27 cellular contexts compared by ENCODE assay signal in the genomic region with DNA sequence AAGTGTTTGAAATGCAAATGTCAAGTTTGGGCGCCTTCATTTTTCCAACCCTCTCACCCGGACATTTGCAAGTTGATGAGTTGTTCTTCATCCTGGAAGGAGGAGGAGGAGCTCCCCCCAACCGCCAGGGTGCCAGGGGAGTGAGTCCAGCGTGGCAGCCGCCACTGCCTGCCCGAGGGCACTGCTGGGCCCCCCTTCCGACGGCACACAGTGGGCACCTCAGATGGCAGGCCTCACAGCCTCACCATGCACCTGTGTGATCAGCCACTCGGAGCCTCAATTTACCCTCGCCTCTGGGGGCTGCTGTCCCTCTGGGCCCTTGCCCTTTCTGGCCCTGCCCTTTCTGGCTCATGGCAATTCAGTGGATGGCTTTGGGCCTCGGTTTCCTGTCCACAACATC. TPM values are rescaled to one million over a fixed set of nuclear protein-coding genes. Genes with fewer than 3 reads are reported as not detected.
A peak's percentile ranks its signal among the peaks of the same experiment; 100 is the strongest.
DNase-seq lines count a peak whose midpoint lies in the region; ATAC-seq, FAIRE-seq and TF ChIP-seq lines count a peak whose summit lies in the region.
"Had no signal": no experiment of that assay in that cellular context is flagged by ENCODE, and none has a peak within 500 bp of the region (broad histone marks: within the 10 kb centered on the region; RNA-seq: fewer than 3 reads in every experiment).

No MANE protein-coding gene starts in this region.

- no peak overlapping the region for H2BK5ac ChIP-seq in H1 (ENCODE audit: low read depth, low read length)

- intact Hi-C loops in spleen (cut with DNase I; ENCODE audit: low total_unique reads): no loop called here
- intact Hi-C loops in activated CD4-positive, alpha-beta T cell treated with anti-CD3 and anti-CD28 coated beads for 36 hours (cut with DNase I, micrococcal nuclease): loop anchor here in 1 of 2 experiments (5.0 kb wide), 1 partner anchor 128 kb away; no protein-coding TSS in a partner anchor

- no peak overlapping the region; the same call in 1 of the 2 replicates for H4K8ac ChIP-seq in H1 (ENCODE audit: extremely low read depth, insufficient read depth, low read length)

- H2AK5ac ChIP-seq in H1 (ENCODE audit: low read depth, low read length): no peak overlapping the region

- no peaks in the 10 kb centered on the region for H3F3A ChIP-seq in GM23338 (replicated peaks; ENCODE audit: low read depth)

- no peaks in the 10 kb centered on the region for H3K79me1 ChIP-seq in H1 (ENCODE audit: low read depth, low read length)

- H3K9ac ChIP-seq in H1 (replicated peaks in 1 of 4; ENCODE audit: extremely low read depth in 1 of 4, low read depth in 3 of 4, low read length in 3 of 4): no peak overlapping the region
- H3K9ac ChIP-seq: GM23248 had no signal

- H3K4me3 ChIP-seq in GM23338 (no peak overlapping the region), H1 (ENCODE audit: extremely low read depth in 1 of 4, insufficient read depth in 2 of 4, low read depth in 3 of 4, low read length in 4 of 4) (no peak overlapping the region), spleen (no peak overlapping the region)
- H3K4me3 ChIP-seq: GM23248, smooth muscle cell, tibial nerve had no signal

- no peak overlapping the region for H3K4ac ChIP-seq in H1 (replicated peaks; ENCODE audit: insufficient read length, low read depth, low read length)

- H2AFZ ChIP-seq in GM23338: no peak overlapping the region
- H2AFZ ChIP-seq in H1 (ENCODE audit: low read length): no peak overlapping the region
- H2AFZ ChIP-seq: GM23248 had no signal

- H2BK12ac ChIP-seq in H1 (ENCODE audit: low read depth, low read length): 0 out of 2 replicates have a peak overlapping the region, but pooled peaks have one; percentile 9

- no peak overlapping the region for H2BK15ac ChIP-seq in H1 (ENCODE audit: low read length)

- no peaks in the 10 kb centered on the region; the same call in 1 of the 2 replicates for H3K23me2 ChIP-seq in H1 (ENCODE audit: low read depth, low read length)

- peaks cover 9% of the 10 kb centered on the region for H3K27me3 Mint-ChIP-seq in GM23338 (ENCODE audit: insufficient read depth, low read depth, poor library complexity)
- H3K27me3 Mint-ChIP-seq in activated CD4-positive, alpha-beta T cell treated with anti-CD3 and anti-CD28 coated beads for 36 hours: peaks cover under 1% of the 10 kb centered on the region
- H3K27me3 Mint-ChIP-seq: activated B cell treated with CpG ODN at 0.5 μM for 24 hours had no signal

- H3K4me3 Mint-ChIP-seq in GM23338: no peak overlapping the region
- no peak overlapping the region for H3K4me3 Mint-ChIP-seq in activated CD4-positive, alpha-beta T cell treated with anti-CD3 and anti-CD28 coated beads for 36 hours
- H3K4me3 Mint-ChIP-seq: activated B cell treated with CpG ODN at 0.5 μM for 24 hours, CD14-positive monocyte, IgD-negative memory B cell, natural killer cell had no signal

- FAIRE-seq in H1 (lab: Jason Lieb, UNC): no peak

- H3K27ac ChIP-seq in GM23338 (ENCODE audit: low read depth) (no peak overlapping the region), H1 (ENCODE audit: low read depth, low read length) (no peak overlapping the region), spleen (no peak overlapping the region)
- H3K27ac ChIP-seq: GM23248, tibial nerve had no signal

- peaks cover 40% of the 10 kb centered on the region for H3K9me3 Mint-ChIP-seq in GM23338
- H3K9me3 Mint-ChIP-seq in activated CD4-positive, alpha-beta T cell treated with anti-CD3 and anti-CD28 coated beads for 36 hours (ENCODE audit: low read depth): peaks cover 8% of the 10 kb centered on the region
- H3K9me3 Mint-ChIP-seq: natural killer cell had no signal

- no peak overlapping the region for H4K91ac ChIP-seq in H1 (replicated peaks; ENCODE audit: insufficient read length, low read length)

- POLR2A ChIA-PET in H1 (lab: Charles Lee; ENCODE audit: partially characterized antibody): interaction anchor here (1.1 to 1.6 kb wide), 2 partner anchors 11 to 129 kb away, joined by 3 read pairs; no protein-coding TSS in a partner anchor
- POLR2A ChIA-PET in activated CD4-positive, alpha-beta T cell treated with anti-CD3 and anti-CD28 coated beads for 36 hours (lab: Charles Lee): no interaction called here

- no peaks in the 10 kb centered on the region; the same call in 1 of the 2 replicates for H3K9me2 ChIP-seq in GM23338 (ENCODE audit: insufficient read depth)

- peaks cover 34% of the 10 kb centered on the region for H3K4me1 Mint-ChIP-seq in GM23338
- H3K4me1 Mint-ChIP-seq in activated CD4-positive, alpha-beta T cell treated with anti-CD3 and anti-CD28 coated beads for 36 hours: no peaks in the 10 kb centered on the region
- H3K4me1 Mint-ChIP-seq: activated B cell treated with CpG ODN at 0.5 μM for 24 hours, CD14-positive monocyte, natural killer cell had no signal

- H3K9me3 ChIP-seq in H1 (ENCODE audit: insufficient read depth in 2 of 2, low read depth in 1 of 2, low read length in 1 of 2) (peaks cover 15 to 19% of the 10 kb centered on the region in 2 experiments), spleen (peaks cover 3 to 41% (median 33%) of the 10 kb centered on the region in 8 donors)

- no peak for TF ChIP-seq EP300 in H1 (IDR thresholded peaks at IDR 0.05; ENCODE audit: borderline replicate concordance in 1 of 2, low read depth in 2 of 2, low read length in 2 of 2)

- CTCF ChIA-PET in H1 (lab: Charles Lee; ENCODE audit: partially characterized antibody): interaction anchor here (1.5 to 1.9 kb wide), 2 partner anchors 34 to 42 kb away, joined by 4 to 5 read pairs; no protein-coding TSS in a partner anchor
- CTCF ChIA-PET in activated CD4-positive, alpha-beta T cell treated with anti-CD3 and anti-CD28 coated beads for 36 hours (lab: Charles Lee): no interaction called here

- no peak overlapping the region for H3K27ac Mint-ChIP-seq in GM23338
- no peak overlapping the region for H3K27ac Mint-ChIP-seq in activated CD4-positive, alpha-beta T cell treated with anti-CD3 and anti-CD28 coated beads for 36 hours
- H3K27ac Mint-ChIP-seq: activated B cell treated with CpG ODN at 0.5 μM for 24 hours, CD14-positive monocyte, IgD-negative memory B cell, natural killer cell had no signal

- TF ChIP-seq POLR2A in H1 (IDR thresholded peaks at IDR 0.05; ENCODE audit: control extremely low read depth in 1 of 2, low read depth in 2 of 2, low read length in 2 of 2): no peak
- no peak for TF ChIP-seq POLR2A in spleen (IDR thresholded peaks at IDR 0.05)

- H3K23ac ChIP-seq in H1 (ENCODE audit: insufficient read length): no peak overlapping the region

- H2BK120ac ChIP-seq in H1 (replicated peaks; ENCODE audit: low read depth, low read length): no peak overlapping the region

- H3K4me1 ChIP-seq in GM23338 (ENCODE audit: insufficient read depth) (peaks cover 23% of the 10 kb centered on the region; the same call in 1 of the 2 replicates), H1 (replicated peaks in 1 of 4; ENCODE audit: control insufficient read depth in 3 of 4, insufficient read depth in 4 of 4, low read length in 3 of 4) (peaks cover 5 to 26% (median 16%) of the 10 kb centered on the region in 4 experiments), spleen (no peaks in the 10 kb centered on the region)
- H3K4me1 ChIP-seq: tibial nerve had no signal

- H3K79me2 ChIP-seq in GM23338 (replicated peaks; ENCODE audit: insufficient read depth): no peaks in the 10 kb centered on the region
- no peaks in the 10 kb centered on the region for H3K79me2 ChIP-seq in H1 (ENCODE audit: control insufficient read depth in 1 of 2, insufficient read depth in 2 of 2, low read length in 2 of 2)

- H3K56ac ChIP-seq in H1 (replicated peaks; ENCODE audit: insufficient read length, low read depth, low read length): no peak overlapping the region

- DNase-seq in D341Med (ENCODE audit: low spot score) (peak; percentile 35), GM23338 (ENCODE audit: low spot score) (no peak), H1 (ENCODE audit: low read depth in 1 of 2, low spot score in 2 of 2) (peak in 1 of 2 experiments; percentile 42), spleen (peak; percentile 27), Ammon's horn (ENCODE audit: low spot score) (no peak)
- no peak for DNase-seq in activated CD4-positive, alpha-beta T cell treated with anti-CD3 and anti-CD28 coated beads for 36 hours
- DNase-seq: activated B cell treated with CpG ODN at 0.5 μM for 24 hours; activated CD4-positive, alpha-beta T cell treated with anti-CD3 and anti-CD28 coated beads, Interleukin-2, amount 50 U/mL, for 48 hours; activated naive CD4-positive, alpha-beta T cell; amniotic stem cell; effector CD8-positive, alpha-beta T cell; glutamatergic neuron; GM23248; natural killer cell; NCI-H1048; NCI-H187; NCI-H2171 treated with DMSO at 0.1 percent for 48 hours; NCI-H524; retina; SHP77 treated with DMSO at 0.1 percent for 48 hours; stimulated activated CD4-positive, alpha-beta T cell treated with anti-CD3 and anti-CD28 coated beads, Interleukin-2, amount 100 ng/mL, for 24 hours; T1000 had no signal

- H4K5ac ChIP-seq in H1 (ENCODE audit: insufficient read length, low read depth, low read length): no peak overlapping the region

- no peak for TF ChIP-seq RAD21 in H1 (IDR thresholded peaks at IDR 0.05 in 1 of 2, conservative IDR thresholded peaks at IDR 0.05 in 1 of 2; ENCODE audit: low read depth in 2 of 2, low read length in 2 of 2)

- H4K20me1 ChIP-seq in GM23338 (replicated peaks; ENCODE audit: insufficient read depth) (no peaks in the 10 kb centered on the region), H1 (replicated peaks in 1 of 2; ENCODE audit: control insufficient read depth in 1 of 2, insufficient read depth in 2 of 2, low read length in 2 of 2) (peaks cover 0 to 1% of the 10 kb centered on the region in 2 experiments)

- ATAC-seq in GM23338 (no peak), GM21529 (IDR thresholded peaks at IDR 0.05; ENCODE audit: unreplicated experiment) (no peak)
- ATAC-seq in activated CD4-positive, alpha-beta T cell treated with anti-CD3 and anti-CD28 coated beads for 36 hours: no peak
- ATAC-seq: natural killer cell had no signal

- H3K36me3 ChIP-seq in GM23338 (ENCODE audit: insufficient read depth) (peaks cover 3% of the 10 kb centered on the region; the same call in 1 of the 2 replicates), H1 (ENCODE audit: control insufficient read depth in 2 of 4, insufficient read depth in 4 of 4, low read length in 3 of 4) (no peaks in the 10 kb centered on the region; a peak in 1 of 8 replicates), spleen (peaks cover 0 to 5% (median 0%) of the 10 kb centered on the region in 6 donors)
- H3K36me3 ChIP-seq: tibial nerve had no signal

- no peak overlapping the region for H3K14ac ChIP-seq in H1 (ENCODE audit: insufficient read length)

- TF ChIP-seq CTCF in GM23338 (conservative IDR thresholded peaks at IDR 0.05; ENCODE audit: low read depth in 2 of 2): no peak
- no peak for TF ChIP-seq CTCF in H1 (IDR thresholded peaks at IDR 0.05; ENCODE audit: control extremely low read depth in 1 of 3, insufficient read depth in 1 of 3, low read depth in 1 of 3, low read length in 3 of 3)
- no peak for TF ChIP-seq CTCF in spleen (IDR thresholded peaks at IDR 0.05 in 8 of 11, conservative IDR thresholded peaks at IDR 0.05 in 3 of 11)

- H3K27me3 ChIP-seq in GM23338 (ENCODE audit: insufficient read depth) (no peaks in the 10 kb centered on the region), H1 (replicated peaks in 1 of 4; ENCODE audit: control insufficient read depth in 3 of 4, extremely low read depth in 1 of 4, insufficient read depth in 3 of 4, low read length in 3 of 4) (peaks cover 0 to 8% (median 6%) of the 10 kb centered on the region in 4 experiments; a peak in 4 of 7 replicates), spleen (replicated peaks in 1 of 7) (peaks cover 0 to 14% (median 0%) of the 10 kb centered on the region in 7 donors)

- WGBS in H1 (ENCODE audit: extremely low coverage in 1 of 2, insufficient coverage in 1 of 2, insufficient read length in 1 of 2, insufficient replicate concordance in 2 of 2, low coverage in 1 of 2, low lambda C conversion rate in 2 of 2, missing lambda C conversion rate in 1 of 2), 2 experiments: 52% methylated on average over 11 of the region's 11 CpGs; no CpG with 5 or more reads in 1 of the 2 experiments
- 75 to 89% (median 86%) methylated on average over 8 to 11 of the region's 11 CpGs for WGBS in spleen, 5 donors

- H3K36me3 Mint-ChIP-seq in GM23338 (ENCODE audit: low read depth): peaks cover 28% of the 10 kb centered on the region; the same call in 2 of the 3 replicates
- H3K36me3 Mint-ChIP-seq in activated CD4-positive, alpha-beta T cell treated with anti-CD3 and anti-CD28 coated beads for 36 hours (ENCODE audit: low read depth): no peaks in the 10 kb centered on the region
- H3K36me3 Mint-ChIP-seq: CD14-positive monocyte, IgD-negative memory B cell had no signal

- H3K4me2 ChIP-seq in GM23338 (peak overlapping the region; percentile 38; the same call in 1 of the 2 replicates), H1 (ENCODE audit: insufficient read depth in 1 of 2, low read depth in 2 of 2, low read length in 2 of 2) (no peak overlapping the region)
- H3K4me2 ChIP-seq: smooth muscle cell had no signal

- peak overlapping the region; percentile 32 for H3K18ac ChIP-seq in H1 (ENCODE audit: extremely low read depth, low read length)

- no peak overlapping the region for H2BK20ac ChIP-seq in H1 (ENCODE audit: low read length)

RNA-seq across cellular contexts. Expression of a gene that starts 35.3 kb away (rescaled TPM):
- total RNA-seq in GM23338 (2014; rRNA removed; shearing (Covaris generic)): 3.5 and 5.0 TPM in 2 replicates
- polyA plus RNA-seq in GM23338 (2016; fragmentation: Nextera tagmentation; extraction: Ambion mirVana) (0.08 and 0.09 TPM in 2 replicates), H1 (2011; rRNA removed) (4.5 and 4.8 TPM in 2 replicates), spleen (under 1 TPM; 0.22 to 0.70 (median 0.41) TPM)
- 2.0 and 2.1 TPM in 2 replicates for total RNA-seq in H1 (2021; fragmentation: NEBNext Ultra II Directional; extraction: Animal tissue kit (Norgen Biotek cat#: 25700))
- polyA plus RNA-seq in H1 (2011; cell fraction: cytosol; rRNA removed): 3.6 TPM
- 2.8 TPM for polyA plus RNA-seq in H1 (2011; cell fraction: nucleus; rRNA removed)
- 1.5 to 4.4 TPM (median 3.3 TPM) in 4 replicates for polyA plus RNA-seq in H1 (2012, experiment 1 of 2)
- polyA plus RNA-seq in H1 (2012, experiment 2 of 2): 2.0 TPM
- 3.3 TPM for polyA plus RNA-seq in H1 (2013, experiment 1 of 2)
- polyA plus RNA-seq in H1 (2013, experiment 2 of 2): 3.5 TPM
- 1.8 and 2.7 TPM in 2 replicates for polyA minus RNA-seq in H1 (2011; rRNA and poly(A)+ RNA removed)
- 3.5 TPM for polyA minus RNA-seq in H1 (2011; cell fraction: cytosol; rRNA and poly(A)+ RNA removed)
- 1.5 TPM for polyA minus RNA-seq in H1 (2011; cell fraction: nucleus; rRNA and poly(A)+ RNA removed)
- 1 to 10 TPM; 2.3 to 3.9 (median 2.8) TPM for total RNA-seq in spleen
- total RNA-seq in activated CD4-positive, alpha-beta T cell treated with anti-CD3 and anti-CD28 coated beads for 36 hours: under 1 TPM; 0.05 to 0.09 TPM
- total RNA-seq: activated B cell treated with CpG ODN at 0.5 μM for 24 hours had no signal
- polyA plus RNA-seq: CD14-positive monocyte had no signal

Comparison
In these comparisons a context has a peak if more than half of its experiments do, and no peak if none do; other contexts are left out.
1. DNase-seq: peak in D341Med (single experiment) and spleen (single experiment); none in GM23338 (single experiment), activated CD4-positive, alpha-beta T cell treated with anti-CD3 and anti-CD28 coated beads for 36 hours (single experiment) and Ammon's horn (single experiment).